27 cellular contexts compared by ENCODE assay signal in the genomic region with DNA sequence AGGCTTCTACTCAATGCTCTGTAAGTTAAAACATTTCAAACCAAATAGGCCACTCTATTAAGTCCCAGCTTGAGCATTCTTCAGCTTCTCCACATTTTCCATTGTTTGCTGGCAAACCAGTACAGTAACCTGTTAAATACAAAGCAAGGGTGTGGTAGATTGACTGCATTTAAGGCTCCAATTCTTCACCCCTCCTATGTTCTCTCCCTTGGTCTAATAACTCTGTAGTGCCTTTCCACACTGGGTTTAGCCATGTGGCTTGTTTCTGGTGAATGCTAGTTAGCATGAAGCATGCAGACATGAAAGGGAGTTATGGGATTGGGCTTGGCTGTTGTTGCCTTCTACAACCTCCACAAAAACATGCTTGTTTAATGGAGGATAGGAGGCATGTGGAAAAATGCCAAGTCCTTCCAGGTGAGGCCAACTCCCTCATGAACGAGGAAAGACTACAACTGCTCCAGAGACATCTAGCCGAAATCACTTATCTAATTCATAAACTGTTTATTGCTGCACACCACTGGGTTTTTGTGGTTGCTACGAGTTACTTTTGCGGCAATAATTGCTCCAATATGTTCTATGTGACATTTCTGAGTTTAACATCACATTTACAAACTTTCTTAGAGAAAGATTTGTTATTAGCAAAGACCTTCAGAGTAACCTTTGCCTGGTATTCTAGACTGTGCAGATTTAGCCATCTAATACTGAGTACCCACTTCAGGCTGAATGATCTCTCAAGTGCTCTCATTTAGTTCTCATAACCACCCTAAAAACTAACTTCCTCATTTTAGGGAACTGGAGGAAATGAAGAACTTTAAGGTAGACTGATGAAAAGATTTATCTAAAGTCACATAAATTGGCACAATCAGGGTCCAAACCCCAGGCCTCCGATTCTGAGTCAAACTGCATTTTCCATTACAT.
A peak's percentile ranks its signal among the peaks of the same experiment; 100 is the strongest.
DNase-seq lines count a peak whose midpoint lies in the region; ATAC-seq, FAIRE-seq and TF ChIP-seq lines count a peak whose summit lies in the region.
"Had no signal": no experiment of that assay in that cellular context is flagged by ENCODE, and none has a peak within 500 bp of the region (broad histone marks: within the 10 kb centered on the region; RNA-seq: fewer than 3 reads in every experiment).

No MANE protein-coding gene starts in this region.

- ATAC-seq in GM12878, result peak; percentile 36; the same call in 1 of the 3 replicates
- ATAC-seq: activated T-cell treated with anti-CD3 and anti-CD28 coated beads, Interleukin-2, amount 50 U/mL, for 72 hours; body of pancreas; left ventricle myocardium superior; stimulated activated naive CD8-positive, alpha-beta T cell treated with anti-CD3 and anti-CD28 coated beads, Interleukin-15, amount 100 ng/mL, for 72 hours had no signal

- peaks cover 0 to 3% of the 10 kb centered on the region in 2 experiments; a peak in 2 of 4 replicates for H3K36me3 ChIP-seq in GM12878 (ENCODE audit: control insufficient read depth in 2 of 2, insufficient read depth in 2 of 2, low read length in 1 of 2)
- H3K36me3 ChIP-seq: adrenal gland had no signal

- no peak overlapping the region for H3K27ac ChIP-seq in GM12878 (ENCODE audit: control insufficient read depth, insufficient read depth)
- H3K27ac ChIP-seq: adrenal gland, BLaER1, body of pancreas, KMS-11, RWPE1, WERI-Rb-1 had no signal

- no peaks in the 10 kb centered on the region for H3K4me1 ChIP-seq in GM12878 (ENCODE audit: control insufficient read depth, insufficient read depth, low read length)
- H3K4me1 ChIP-seq: adrenal gland, BLaER1, body of pancreas had no signal

- no peaks in the 10 kb centered on the region for H3K27me3 ChIP-seq in GM12878 (replicated peaks in 1 of 2; ENCODE audit: control insufficient read depth in 2 of 2, insufficient read depth in 2 of 2, low read length in 1 of 2)
- H3K27me3 ChIP-seq: adrenal gland, BLaER1, body of pancreas had no signal

- no peak for TF ChIP-seq CTCF in Calu3 (IDR thresholded peaks at IDR 0.05; ENCODE audit: unreplicated experiment)
- no peak for TF ChIP-seq CTCF in GM12878 (IDR thresholded peaks at IDR 0.05 in 2 of 3, conservative IDR thresholded peaks at IDR 0.05 in 1 of 3; ENCODE audit: control insufficient read depth in 2 of 3, extremely low read depth in 1 of 3, insufficient read depth in 1 of 3, low read depth in 3 of 3, low read length in 3 of 3)
- no peak for TF ChIP-seq CTCF in mesothelial cell of epicardium (IDR thresholded peaks at IDR 0.05; ENCODE audit: unreplicated experiment)

- in situ Hi-C loops in GM12878 (cut with MboI), result no loop called here

- H3K9me3 Mint-ChIP-seq in Calu3 (ENCODE audit: low read depth, unreplicated experiment) (no peaks in the 10 kb centered on the region), mesothelial cell of epicardium (peaks cover 9% of the 10 kb centered on the region)
- H3K9me3 Mint-ChIP-seq: activated T-cell treated with anti-CD3 and anti-CD28 coated beads, Interleukin-2, amount 50 U/mL, for 72 hours had no signal

- no peaks in the 10 kb centered on the region for H4K20me1 ChIP-seq in GM12878 (ENCODE audit: control insufficient read depth, insufficient read depth)
- H4K20me1 ChIP-seq: BLaER1 had no signal

- H3K4me1 Mint-ChIP-seq in Calu3 (ENCODE audit: low read depth, unreplicated experiment) (peaks cover 10% of the 10 kb centered on the region), mesothelial cell of epicardium (peaks cover 21% of the 10 kb centered on the region)
- H3K4me1 Mint-ChIP-seq: nephron progenitor cell; stimulated activated naive CD8-positive, alpha-beta T cell treated with anti-CD3 and anti-CD28 coated beads, Interleukin-15, amount 100 ng/mL, for 72 hours had no signal

- H3K4me3 Mint-ChIP-seq in Calu3 (ENCODE audit: low read depth, unreplicated experiment) (no peak overlapping the region), mesothelial cell of epicardium (no peak overlapping the region)
- H3K4me3 Mint-ChIP-seq: activated CD4-positive, alpha-beta T cell treated with anti-CD3 and anti-CD28 coated beads, Interleukin-2, amount 10 ng/mL, durations not matched to agents 7 days and 5 days; activated T-cell treated with anti-CD3 and anti-CD28 coated beads, Interleukin-2, amount 50 U/mL, for 72 hours; nephron progenitor cell; stimulated activated naive CD8-positive, alpha-beta T cell treated with anti-CD3 and anti-CD28 coated beads, Interleukin-15, amount 100 ng/mL, for 72 hours had no signal

- H3K9me3 ChIP-seq in GM12878 (replicated peaks; ENCODE audit: control insufficient read depth, insufficient read depth, low read length), result no peaks in the 10 kb centered on the region
- H3K9me3 ChIP-seq: adrenal gland, body of pancreas, SK-N-SH had no signal

- SMC1A ChIA-PET in GM12878 (lab: Charles Lee; ENCODE audit: uncharacterized antibody, unreplicated experiment), result no interaction called here

- no TSS peak for BruUV-seq in Calu3 (replicated peaks; lab: Mats Ljungman, UMichigan)
- BruUV-seq in GM12878 (replicated peaks; lab: Mats Ljungman, UMichigan), result no TSS peak

- no peak overlapping the region for H3K4me2 ChIP-seq in GM12878 (ENCODE audit: control insufficient read depth, insufficient read depth)
- H3K4me2 ChIP-seq: BLaER1, KMS-11, SK-N-SH had no signal

- 95% methylated on average over 5 of the region's 5 CpGs for WGBS in GM12878 (ENCODE audit: insufficient coverage, insufficient replicate concordance, low lambda C conversion rate, missing lambda C conversion rate)

- intact Hi-C loops in Calu3 (cut with micrococcal nuclease; ENCODE audit: unreplicated experiment), result loop anchor here (10.0 kb wide), 1 partner anchor 58 kb away; no protein-coding TSS in a partner anchor
- intact Hi-C loops in GM12878 (cut with micrococcal nuclease; ENCODE audit: unreplicated experiment), result no loop called here

- H3K36me3 Mint-ChIP-seq in Calu3 (ENCODE audit: insufficient read depth, unreplicated experiment) (peaks cover 10% of the 10 kb centered on the region), mesothelial cell of epicardium (peaks cover 44% of the 10 kb centered on the region)

- DNase-seq in Calu3 (no peak), GM12892 (ENCODE audit: insufficient read length) (no peak), GM12878 (ENCODE audit: low read depth, low spot score) (no peak), mesothelial cell of epicardium (ENCODE audit: low spot score in 2 of 2, unreplicated experiment in 2 of 2) (no peak), D341Med (ENCODE audit: low spot score) (no peak), GM03348 (ENCODE audit: low spot score) (no peak)
- no peak for DNase-seq in stimulated activated naive CD4-positive, alpha-beta T cell (lab: John Stamatoyannopoulos, UW)
- DNase-seq: activated CD4-positive, alpha-beta T cell treated with anti-CD3 and anti-CD28 coated beads, Interleukin-2, amount 10 ng/mL, durations not matched to agents 7 days and 5 days; activated naive CD4-positive, alpha-beta T cell; activated T-cell treated with anti-CD3 and anti-CD28 coated beads, Interleukin-2, amount 50 U/mL, for 72 hours; adrenal gland; body of pancreas; cerebellar nuclear complex; glutamatergic neuron; left ventricle myocardium superior; NCI-H187 treated with DMSO at 0.1 percent for 48 hours; NCI-H345; NCI-H748 treated with DMSO at 0.1 percent for 48 hours; nephron progenitor cell; SK-N-SH; stimulated activated naive CD8-positive, alpha-beta T cell treated with anti-CD3 and anti-CD28 coated beads, Interleukin-15, amount 100 ng/mL, for 72 hours; WERI-Rb-1 had no signal

- CTCF ChIA-PET in Calu3 (lab: Charles Lee), result no interaction called here
- CTCF ChIA-PET in GM12878 (lab: Yijun Ruan, JAX), result no interaction called here

- no peaks in the 10 kb centered on the region for H3K27me3 Mint-ChIP-seq in Calu3 (ENCODE audit: unreplicated experiment)
- no peaks in the 10 kb centered on the region for H3K27me3 Mint-ChIP-seq in mesothelial cell of epicardium (ENCODE audit: low read depth)
- H3K27me3 Mint-ChIP-seq: activated CD4-positive, alpha-beta T cell treated with anti-CD3 and anti-CD28 coated beads, Interleukin-2, amount 10 ng/mL, durations not matched to agents 7 days and 5 days; stimulated activated naive CD8-positive, alpha-beta T cell treated with anti-CD3 and anti-CD28 coated beads, Interleukin-15, amount 100 ng/mL, for 72 hours had no signal

- H3K9ac ChIP-seq in GM12878 (ENCODE audit: control insufficient read depth, insufficient read depth, low read length), result no peak overlapping the region
- H3K9ac ChIP-seq: BLaER1, KMS-11, SK-N-SH had no signal

- RAD21 ChIA-PET in GM12878 (lab: Charles Lee; ENCODE audit: unreplicated experiment), result no interaction called here

- H3K4me3 ChIP-seq in GM12878, result no peak overlapping the region
- H3K4me3 ChIP-seq: adrenal gland, BLaER1, body of pancreas had no signal

- FAIRE-seq in GM12892 (lab: Jason Lieb, UNC) (peak; percentile 61), GM12878 (lab: Jason Lieb, UNC) (no peak)
- FAIRE-seq: endothelial cell of umbilical vein, islet of Langerhans had no signal

- H2AFZ ChIP-seq in GM12878 (ENCODE audit: control insufficient read depth, low read depth, low read length), result no peak overlapping the region

- TF ChIP-seq RAD21 in GM12878 (IDR thresholded peaks at IDR 0.05; ENCODE audit: insufficient read depth, low read depth, low read length), result no peak

- TF ChIP-seq POLR2A in GM12892 (IDR thresholded peaks at IDR 0.05; ENCODE audit: low read depth, low read length) (no peak), GM12878 (IDR thresholded peaks at IDR 0.05; ENCODE audit: low read depth, low read length) (no peak)

- no peaks in the 10 kb centered on the region for H3K79me2 ChIP-seq in GM12878 (ENCODE audit: control insufficient read depth, insufficient read depth, low read length)

- POLR2A ChIA-PET in GM12878 (lab: Charles Lee), result no interaction called here

- no peak for TF ChIP-seq EP300 in GM12878 (IDR thresholded peaks at IDR 0.05; ENCODE audit: borderline replicate concordance in 1 of 2, control insufficient read depth in 1 of 2, low read depth in 2 of 2, low read length in 2 of 2)

- H3K27ac Mint-ChIP-seq in Calu3 (ENCODE audit: unreplicated experiment), result peak overlapping the region; percentile 44
- H3K27ac Mint-ChIP-seq in mesothelial cell of epicardium, result peak overlapping the region; percentile 64
- H3K27ac Mint-ChIP-seq: activated CD4-positive, alpha-beta T cell treated with anti-CD3 and anti-CD28 coated beads, Interleukin-2, amount 10 ng/mL, durations not matched to agents 7 days and 5 days; activated T-cell treated with anti-CD3 and anti-CD28 coated beads, Interleukin-2, amount 50 U/mL, for 72 hours; stimulated activated naive CD8-positive, alpha-beta T cell treated with anti-CD3 and anti-CD28 coated beads, Interleukin-15, amount 100 ng/mL, for 72 hours had no signal
